15 cellular contexts compared by ENCODE assay signal in the genomic region with DNA sequence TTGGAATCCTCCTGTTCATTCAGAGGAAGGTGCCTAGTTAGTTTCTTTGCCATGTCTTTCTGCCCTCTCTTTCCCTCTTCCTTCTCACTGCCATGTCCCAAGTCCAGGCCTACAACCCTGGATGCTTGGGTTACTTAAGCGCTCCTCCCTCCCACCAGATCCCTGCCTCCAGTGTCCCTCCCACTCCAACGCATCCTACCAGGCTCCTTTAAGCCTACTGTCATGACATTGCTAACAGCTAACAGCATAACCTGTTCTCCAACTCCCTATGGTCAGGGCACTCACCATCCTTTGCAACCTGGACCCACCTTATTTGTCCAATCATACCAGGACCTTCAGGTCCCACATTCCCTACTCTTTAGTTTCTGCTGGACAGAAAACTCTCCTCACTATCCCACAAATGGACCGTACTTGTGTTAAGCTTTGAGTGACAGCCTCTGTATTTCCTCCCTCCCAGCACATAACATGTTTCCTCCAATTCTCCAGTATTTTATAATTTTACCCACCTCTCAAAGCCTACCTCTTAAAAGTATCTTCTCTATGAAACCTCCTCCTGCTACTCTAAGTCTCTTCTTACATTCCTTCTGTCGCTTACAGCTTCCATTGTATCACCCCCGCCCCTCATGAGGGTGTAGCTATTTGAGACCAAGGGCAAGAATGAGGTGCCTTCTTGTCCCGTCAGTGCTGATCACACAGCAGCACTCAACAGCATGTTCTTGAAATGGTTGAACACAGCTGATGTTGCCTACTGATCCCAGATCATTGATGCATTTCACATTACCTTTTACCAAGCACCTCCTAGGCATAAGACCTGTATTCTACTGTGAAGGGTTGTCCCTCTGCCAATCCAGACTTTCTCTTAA. TPM values are rescaled to one million over a fixed set of nuclear protein-coding genes. Genes with fewer than 3 reads are reported as not detected.
DNase-seq lines count a peak whose midpoint lies in the region; FAIRE-seq and TF ChIP-seq lines count a peak whose summit lies in the region.
"Had no signal": no experiment of that assay in that cellular context is flagged by ENCODE, and none has a peak within 500 bp of the region (broad histone marks: within the 10 kb centered on the region; RNA-seq: fewer than 3 reads in every experiment).

No MANE protein-coding gene starts in this region.

- 0 out of 2 replicates have a peak, but pooled peaks have one; percentile 34 for TF ChIP-seq POLR2A in Raji (IDR thresholded peaks at IDR 0.05; ENCODE audit: insufficient read depth, low read depth, low read length)
- no peak for TF ChIP-seq POLR2A in adrenal gland (IDR thresholded peaks at IDR 0.05)

- no peak for TF ChIP-seq CTCF in GM12865 (IDR thresholded peaks at IDR 0.05; ENCODE audit: insufficient read depth, low read depth, low read length, missing control alignments)
- TF ChIP-seq CTCF in hepatocyte (IDR thresholded peaks at IDR 0.05; ENCODE audit: poor library complexity), result no peak
- no peak for TF ChIP-seq CTCF in adrenal gland (IDR thresholded peaks at IDR 0.05)
- no peak for TF ChIP-seq CTCF in osteoblast (IDR thresholded peaks at IDR 0.05; ENCODE audit: extremely low read depth, low read depth, low read length)

- FAIRE-seq in small intestine (lab: Jason Lieb, UNC), result no peak

- no peak overlapping the region for H2AFZ ChIP-seq in hepatocyte
- no peak overlapping the region for H2AFZ ChIP-seq in osteoblast (ENCODE audit: low read length)

- no peaks in the 10 kb centered on the region for H4K20me1 ChIP-seq in hepatocyte (ENCODE audit: insufficient read depth, poor library complexity, severe bottlenecking)
- no peaks in the 10 kb centered on the region for H4K20me1 ChIP-seq in osteoblast (ENCODE audit: insufficient read depth, low read length)

- peaks cover 15% of the 10 kb centered on the region for H3K79me2 ChIP-seq in hepatocyte
- H3K79me2 ChIP-seq in osteoblast (ENCODE audit: insufficient read depth, low read length), result no peaks in the 10 kb centered on the region

- H3K27ac ChIP-seq in hepatocyte (peak overlapping the region; percentile 82), small intestine (ENCODE audit: low read depth in 1 of 2, low read length in 1 of 2) (peak overlapping the region; percentile 68 to 89), adrenal gland (peak overlapping the region in 1 of 5 donors; percentile 10), osteoblast (ENCODE audit: low read depth, low read length) (no peak overlapping the region)

- no peaks in the 10 kb centered on the region for H3K9me2 ChIP-seq in hepatocyte (replicated peaks; ENCODE audit: insufficient read depth)

- peak overlapping the region; percentile 81 for H3K4me3 ChIP-seq in GM12865 (ENCODE audit: low read depth, low read length)
- H3K4me3 ChIP-seq in hepatocyte, result no peak overlapping the region
- peak overlapping the region in 1 of 2 donors; percentile 50 for H3K4me3 ChIP-seq in small intestine (ENCODE audit: low read depth in 1 of 2, low read length in 2 of 2)
- peak overlapping the region in 1 of 4 donors; percentile 17 for H3K4me3 ChIP-seq in adrenal gland
- H3K4me3 ChIP-seq in osteoblast (ENCODE audit: insufficient read depth, low read length), result no peak overlapping the region

- DNase-seq in GM12865 (ENCODE audit: low read depth) (peak; percentile 44), hepatocyte (ENCODE audit: low spot score) (no peak), small intestine (peak; percentile 80), NCI-H1417 treated with DMSO at 0.1 percent for 48 hours (lab: John Stamatoyannopoulos, UW) (no peak), posterior cingulate gyrus (no peak), adrenal gland (no peak), osteoblast (ENCODE audit: insufficient read length, low spot score, missing footprints) (no peak)
- DNase-seq: activated CD4-positive, alpha-beta T cell treated with anti-CD3 and anti-CD28 coated beads for 1 hour; DND-41; left ventricle myocardium superior; NCI-H1436 treated with DMSO at 0.1 percent for 48 hours; nucleus accumbens; SW 1271 had no signal

- peak overlapping the region; percentile 63 for H3K4me2 ChIP-seq in hepatocyte
- H3K4me2 ChIP-seq in osteoblast (ENCODE audit: insufficient read depth, low read length), result no peak overlapping the region

- no peaks in the 10 kb centered on the region for H3K36me3 ChIP-seq in hepatocyte (replicated peaks; ENCODE audit: insufficient read depth, low read depth)
- H3K36me3 ChIP-seq in small intestine (ENCODE audit: control insufficient read depth in 2 of 2, insufficient read depth in 2 of 2, low read length in 2 of 2), result no peaks in the 10 kb centered on the region
- no peaks in the 10 kb centered on the region for H3K36me3 ChIP-seq in adrenal gland (replicated peaks in 1 of 2)
- H3K36me3 ChIP-seq in osteoblast (ENCODE audit: insufficient read depth, low read length), result no peaks in the 10 kb centered on the region

- intact Hi-C loops in posterior cingulate gyrus (cut with DNase I) (no loop called here), adrenal gland (cut with DNase I) (no loop called here)

- H3K4me1 ChIP-seq in hepatocyte (ENCODE audit: insufficient read depth) (peaks cover 35% of the 10 kb centered on the region), small intestine (ENCODE audit: control insufficient read depth in 2 of 2, insufficient read depth in 1 of 2, low read depth in 1 of 2, low read length in 1 of 2) (peaks cover 4 to 9% of the 10 kb centered on the region in 2 donors), adrenal gland (replicated peaks in 1 of 2) (no peaks in the 10 kb centered on the region), osteoblast (ENCODE audit: insufficient read depth, low read length) (no peaks in the 10 kb centered on the region)

- H3K27me3 ChIP-seq in hepatocyte, result no peaks in the 10 kb centered on the region
- H3K27me3 ChIP-seq in small intestine (ENCODE audit: control insufficient read depth in 2 of 2, insufficient read depth in 2 of 2, low read length in 2 of 2), result no peaks in the 10 kb centered on the region
- H3K27me3 ChIP-seq in adrenal gland, result no peaks in the 10 kb centered on the region
- H3K27me3 ChIP-seq in osteoblast (ENCODE audit: insufficient read depth, low read length), result no peaks in the 10 kb centered on the region

- H3K9me3 ChIP-seq in hepatocyte (ENCODE audit: low read depth) (no peaks in the 10 kb centered on the region), small intestine (ENCODE audit: control insufficient read depth, low read depth) (no peaks in the 10 kb centered on the region), adrenal gland (replicated peaks in 1 of 3) (no peaks in the 10 kb centered on the region), osteoblast (ENCODE audit: low read depth, low read length) (no peaks in the 10 kb centered on the region)

- 93% methylated on average over 6 of the region's 6 CpGs for WGBS in hepatocyte (ENCODE audit: low lambda C conversion rate, missing lambda C conversion rate)
- 15 to 55% (median 30%) methylated on average over 6 of the region's 6 CpGs for WGBS in small intestine, 3 donors
- WGBS in adrenal gland, 4 donors, result 75 to 85% (median 81%) methylated on average over 6 of the region's 6 CpGs

RNA-seq across cellular contexts. Expression of a gene that starts 1.7 kb away (rescaled TPM):
- total RNA-seq in hepatocyte (4.8 and 6.9 TPM in 2 replicates), adrenal gland (1 to 10 TPM in 7 of 8 donors, under 1 TPM in 1; 0.72 to 8.5 (median 4.2) TPM), osteoblast (under 0.01 and 0.36 TPM in 2 replicates)
- polyA plus RNA-seq in hepatocyte (6.3 and 9.7 TPM in 2 replicates), small intestine (10 to 100 TPM; 26.7 to 69.3 (median 27.7) TPM), adrenal gland (1 to 10 TPM; 1.9 to 4.2 (median 2.6) TPM)

RNA-seq across cellular contexts. Expression of a gene that starts 34.6 kb away (rescaled TPM):
- not detected in 2 replicates for total RNA-seq in hepatocyte
- polyA plus RNA-seq in hepatocyte, result 0.10 TPM in 1 of 2 replicates, not detected in the other
- not detected for polyA plus RNA-seq in small intestine
- not detected for total RNA-seq in adrenal gland
- not detected for polyA plus RNA-seq in adrenal gland
- total RNA-seq in osteoblast, result not detected in 2 replicates
- total RNA-seq: left ventricle myocardium superior, urinary bladder had no signal
- polyA plus RNA-seq: urinary bladder had no signal

Comparison
In these comparisons a context has a peak if more than half of its experiments do, and no peak if none do; other contexts are left out.
1. DNase-seq: peak in GM12865 (single experiment) and small intestine (single experiment); none in hepatocyte (single experiment), NCI-H1417 treated with DMSO at 0.1 percent for 48 hours (single experiment), posterior cingulate gyrus (0 of 10), adrenal gland (0 of 7) and osteoblast (single experiment).